Comparison of ENCODE assay signal across 27 cellular contexts in the genomic region with DNA sequence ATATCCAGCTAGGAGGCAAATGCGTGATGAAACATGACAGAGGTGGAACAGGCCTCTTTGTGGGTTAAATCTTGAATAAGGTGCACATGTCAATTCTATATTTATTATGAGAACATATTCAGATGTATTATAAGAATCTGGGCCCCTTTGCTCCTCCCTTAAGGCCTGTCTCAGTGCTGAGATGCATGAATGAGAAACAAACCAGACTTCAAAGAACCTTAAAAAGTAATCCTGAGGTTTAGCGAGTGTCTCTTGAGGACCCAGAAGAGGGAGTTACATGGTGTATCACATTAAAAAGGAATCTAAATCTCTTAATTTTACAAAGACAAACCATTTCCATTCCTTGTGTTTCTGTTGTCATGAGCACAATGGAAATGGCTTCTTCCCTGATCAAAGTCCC.
"Had no signal": no experiment of that assay in that cellular context is flagged by ENCODE, and none has a peak within 500 bp of the region (broad histone marks: within the 10 kb centered on the region; RNA-seq: fewer than 3 reads in every experiment).

No MANE protein-coding gene starts in this region.

- H3K9me3 Mint-ChIP-seq: nephron; neural progenitor cell; stimulated activated effector memory CD8-positive, alpha-beta T cell treated with anti-CD3 and anti-CD28 coated beads, Interleukin-12 subunit alpha, Interleukin-12 subunit beta, amount 100 ng/mL, for 72 hours; stimulated activated naive B cell treated with anti-CD40 and anti-IgM and Interleukin-4, amounts not matched to agents 10 μg/mL and 1 μg/mL and 100 μg/mL, for 72 hours; stimulated activated naive CD8-positive, alpha-beta T cell treated with anti-CD3 and anti-CD28 coated beads, Interleukin-15, Interleukin-2, amounts not matched to agents 100 ng/mL and 50 ng/mL, for 24 hours had no signal

- H3K4me3 ChIP-seq: neural progenitor cell, ovary, psoas muscle, right lobe of liver, sigmoid colon, stomach, thoracic aorta, thyroid gland, tibial nerve, upper lobe of left lung, vagina had no signal

- H3K79me2 ChIP-seq: parathyroid adenoma had no signal

- H3K4me3 Mint-ChIP-seq: nephron; neural progenitor cell; stimulated activated effector memory CD8-positive, alpha-beta T cell treated with anti-CD3 and anti-CD28 coated beads, Interleukin-12 subunit alpha, Interleukin-12 subunit beta, amount 100 ng/mL, for 72 hours; stimulated activated naive B cell treated with anti-CD40 and anti-IgM and Interleukin-4, amounts not matched to agents 10 μg/mL and 1 μg/mL and 100 μg/mL, for 72 hours; stimulated activated naive CD8-positive, alpha-beta T cell treated with anti-CD3 and anti-CD28 coated beads, Interleukin-15, Interleukin-2, amounts not matched to agents 100 ng/mL and 50 ng/mL, for 24 hours had no signal

- H3K9me3 ChIP-seq: ovary, psoas muscle, right lobe of liver, sigmoid colon, stomach, thoracic aorta, thyroid gland, tibial nerve, upper lobe of left lung, vagina had no signal

- H3K4me1 Mint-ChIP-seq: neural progenitor cell; stimulated activated effector memory CD8-positive, alpha-beta T cell treated with anti-CD3 and anti-CD28 coated beads, Interleukin-12 subunit alpha, Interleukin-12 subunit beta, amount 100 ng/mL, for 72 hours had no signal

- DNase-seq: occipital lobe; ovary; posterior cingulate gyrus; psoas muscle; right cardiac atrium; right lobe of liver; sigmoid colon; small intestine; stimulated activated CD4-positive, alpha-beta T cell treated with anti-CD3 and anti-CD28 coated beads, Interleukin-15, amount 100 ng/mL, for 24 hours; stimulated activated CD4-positive, alpha-beta T cell treated with anti-CD3 and anti-CD28 coated beads, Interleukin-2, amount 100 ng/mL, for 24 hours; stimulated activated CD4-positive, alpha-beta T cell treated with anti-CD3 and anti-CD28 coated beads, Interleukin-2, amount 100 ng/mL, for 48 hours; stimulated activated CD4-positive, alpha-beta T cell treated with anti-CD3 and anti-CD28 coated beads, Interleukin-4, amount 100 ng/mL, for 24 hours; stimulated activated naive B cell treated with anti-CD40 and anti-IgM and Interleukin-4, amounts not matched to agents 10 μg/mL and 1 μg/mL and 100 μg/mL, for 72 hours; stimulated activated naive CD4-positive, alpha-beta T cell treated with Interleukin-2 at 50 U/mL for 16 hours; stomach; thyroid gland; trophoblast cell; upper lobe of left lung had no signal

- H3K9ac ChIP-seq: neural progenitor cell, parathyroid adenoma had no signal

- H3K4me2 ChIP-seq: neural progenitor cell had no signal

- H3K27me3 ChIP-seq: neural progenitor cell, ovary, right lobe of liver, sigmoid colon, stomach, thyroid gland, upper lobe of left lung, vagina had no signal

- ATAC-seq: psoas muscle; right cardiac atrium; right lobe of liver; stimulated activated effector memory CD8-positive, alpha-beta T cell treated with anti-CD3 and anti-CD28 coated beads, Interleukin-12 subunit alpha, Interleukin-12 subunit beta, amount 100 ng/mL, for 72 hours; stimulated activated naive B cell treated with anti-CD40 and anti-IgM and Interleukin-4, amounts not matched to agents 10 μg/mL and 1 μg/mL and 100 μg/mL, for 72 hours had no signal

- H3K4me1 ChIP-seq: parathyroid adenoma, psoas muscle, right lobe of liver, sigmoid colon, stomach, thyroid gland, tibial nerve, upper lobe of left lung, vagina had no signal

- H3K36me3 ChIP-seq: neural progenitor cell, ovary, right lobe of liver, sigmoid colon, stomach, thoracic aorta, thyroid gland, tibial nerve, upper lobe of left lung, vagina had no signal

- H3K36me3 Mint-ChIP-seq: neural progenitor cell; stimulated activated effector memory CD8-positive, alpha-beta T cell treated with anti-CD3 and anti-CD28 coated beads, Interleukin-12 subunit alpha, Interleukin-12 subunit beta, amount 100 ng/mL, for 72 hours; stimulated activated naive B cell treated with anti-CD40 and anti-IgM and Interleukin-4, amounts not matched to agents 10 μg/mL and 1 μg/mL and 100 μg/mL, for 72 hours had no signal

- H3K27ac ChIP-seq: neural progenitor cell, ovary, parathyroid adenoma, psoas muscle, right lobe of liver, sigmoid colon, stomach, thoracic aorta, thyroid gland, tibial nerve, upper lobe of left lung, vagina had no signal

- H3K27ac Mint-ChIP-seq: nephron; neural progenitor cell; progenitor cell of endocrine pancreas; stimulated activated effector memory CD8-positive, alpha-beta T cell treated with anti-CD3 and anti-CD28 coated beads, Interleukin-12 subunit alpha, Interleukin-12 subunit beta, amount 100 ng/mL, for 72 hours; stimulated activated naive B cell treated with anti-CD40 and anti-IgM and Interleukin-4, amounts not matched to agents 10 μg/mL and 1 μg/mL and 100 μg/mL, for 72 hours; stimulated activated naive CD8-positive, alpha-beta T cell treated with anti-CD3 and anti-CD28 coated beads, Interleukin-15, Interleukin-2, amounts not matched to agents 100 ng/mL and 50 ng/mL, for 24 hours had no signal

- H2AFZ ChIP-seq: neural progenitor cell, parathyroid adenoma had no signal

- H3K27me3 Mint-ChIP-seq: progenitor cell of endocrine pancreas had no signal
